In genomic region chr14:23108169-23108568, GRCh38 we compare ENCODE assay signal across 15 cellular contexts. TPM values are rescaled to one million over a fixed set of nuclear protein-coding genes. Genes with fewer than 3 reads are reported as not detected.
"Had no signal": no experiment of that assay in that cellular context is flagged by ENCODE, and none has a peak within 500 bp of the region (broad histone marks: within the 10 kb centered on the region; RNA-seq: fewer than 3 reads in every experiment).

No MANE protein-coding gene starts in this region.

RNA-seq across cellular contexts. Expression of gene CIROP, which starts 3.4 kb away (rescaled TPM):
- total RNA-seq: activated B cell treated with CpG ODN at 0.5 μM for 24 hours; activated CD8-positive, alpha-beta T cell treated with anti-CD3 and anti-CD28 coated beads for 36 hours; activated naive CD4-positive, alpha-beta T cell treated with anti-CD3 and anti-CD28 coated beads for 36 hours; activated naive CD8-positive, alpha-beta T cell treated with anti-CD3 and anti-CD28 coated beads for 36 hours; activated T-cell treated with anti-CD3 and anti-CD28 coated beads, Interleukin-2, amount 50 U/mL, for 4 hours; activated T-helper 17 cell treated with anti-CD3 and anti-CD28 coated beads, Interleukin-2, amount 50 U/mL, for 72 hours; adrenal gland; body of pancreas; chondrocyte; dermis blood vessel endothelial cell; foreskin keratinocyte; gastrocnemius medialis; heart left ventricle; T-helper 1 cell treated with Interleukin-12 subunit alpha and Interleukin-12 subunit beta and Interleukin-4 antibody, amounts not matched to agents 30 ng/mL and 1 ng/mL, for 36 hours had no signal
- polyA plus RNA-seq: adrenal gland, aorta, foreskin keratinocyte, heart left ventricle had no signal

RNA-seq across cellular contexts. Expression of gene CEBPE, which starts 10.9 kb away (rescaled TPM):
- total RNA-seq: activated T-cell treated with anti-CD3 and anti-CD28 coated beads, Interleukin-2, amount 50 U/mL, for 4 hours; activated T-helper 17 cell treated with anti-CD3 and anti-CD28 coated beads, Interleukin-2, amount 50 U/mL, for 72 hours; body of pancreas; chondrocyte; dermis blood vessel endothelial cell; foreskin keratinocyte; gastrocnemius medialis had no signal
- polyA plus RNA-seq: foreskin keratinocyte, heart left ventricle had no signal
